8 cellular contexts compared by ENCODE assay signal in genomic region chr6:26031595-26032386, GRCh38. TPM values are rescaled to one million over a fixed set of nuclear protein-coding genes. Genes with fewer than 3 reads are reported as not detected.
A peak's percentile ranks its signal among the peaks of the same experiment; 100 is the strongest.
DNase-seq lines count a peak whose midpoint lies in the region; ATAC-seq, FAIRE-seq and TF ChIP-seq lines count a peak whose summit lies in the region.

No MANE protein-coding gene starts in this region.

- peak; percentile 78 to 79 for ATAC-seq in natural killer cell treated with Interleukin-12 subunit alpha and Interleukin-12 subunit beta and Interleukin-15 and Interleukin-18, amount 100 ng/mL, for 72 hours

- 2% methylated on average over 46 of the region's 46 CpGs for WGBS in thymus

- H3K36me3 Mint-ChIP-seq in natural killer cell treated with Interleukin-12 subunit alpha and Interleukin-12 subunit beta and Interleukin-15 and Interleukin-18, amount 100 ng/mL, for 72 hours: no peaks in the 10 kb centered on the region

- H3K4me1 Mint-ChIP-seq in natural killer cell treated with Interleukin-12 subunit alpha and Interleukin-12 subunit beta and Interleukin-15 and Interleukin-18, amount 100 ng/mL, for 72 hours (ENCODE audit: low read depth in 2 of 2): peaks cover 52 to 69% of the 10 kb centered on the region in 2 donors

- H3K36me3 ChIP-seq in H7 (replicated peaks; ENCODE audit: control insufficient read depth, insufficient read depth, low read length) (no peaks in the 10 kb centered on the region), thymus (ENCODE audit: control insufficient read depth, insufficient read depth) (no peaks in the 10 kb centered on the region)

- peak; percentile 99 for FAIRE-seq in G401.6 (lab: Jason Lieb, UNC)

- H3K9me3 ChIP-seq in thymus (ENCODE audit: control insufficient read depth): no peaks in the 10 kb centered on the region

- peak overlapping the region; percentile 95 for H3K4me3 Mint-ChIP-seq in natural killer cell treated with Interleukin-12 subunit alpha and Interleukin-12 subunit beta and Interleukin-15 and Interleukin-18, amount 100 ng/mL, for 72 hours

- no peaks in the 10 kb centered on the region for H3K9me3 Mint-ChIP-seq in natural killer cell treated with Interleukin-12 subunit alpha and Interleukin-12 subunit beta and Interleukin-15 and Interleukin-18, amount 100 ng/mL, for 72 hours

- peak overlapping the region; percentile 99 for H3K27ac Mint-ChIP-seq in natural killer cell treated with Interleukin-12 subunit alpha and Interleukin-12 subunit beta and Interleukin-15 and Interleukin-18, amount 100 ng/mL, for 72 hours

- H3K27me3 ChIP-seq in H7 (ENCODE audit: control insufficient read depth, insufficient read depth, low read length): no peaks in the 10 kb centered on the region
- H3K27me3 ChIP-seq in thymus (ENCODE audit: control insufficient read depth, insufficient read depth): no peaks in the 10 kb centered on the region

- peak; percentile 93 for DNase-seq in H7
- peak; percentile 95 for DNase-seq in LNCaP clone FGC (ENCODE audit: low read depth)
- DNase-seq in RPMI8226: peak; percentile 98
- DNase-seq in activated effector memory CD4-positive, alpha-beta T cell treated with anti-CD3 and anti-CD28 coated beads, Interleukin-2, amount 50 U/mL, for 16 hours: peak; percentile 93
- DNase-seq in fibroblast of the aortic adventitia (ENCODE audit: low read depth): peak; percentile 96
- peak; percentile 81 for DNase-seq in natural killer cell treated with Interleukin-12 subunit alpha and Interleukin-12 subunit beta and Interleukin-15 and Interleukin-18, amount 100 ng/mL, for 72 hours (ENCODE audit: low spot score)

- H3K27me3 Mint-ChIP-seq in natural killer cell treated with Interleukin-12 subunit alpha and Interleukin-12 subunit beta and Interleukin-15 and Interleukin-18, amount 100 ng/mL, for 72 hours: no peaks in the 10 kb centered on the region

- peak overlapping the region; percentile 92 for H3K27ac ChIP-seq in thymus (ENCODE audit: low read depth)

- H3K4me1 ChIP-seq in thymus (ENCODE audit: control insufficient read depth, insufficient read depth, low read length): peaks cover 22% of the 10 kb centered on the region

- peak; percentile 31; the same call in 1 of the 2 replicates for TF ChIP-seq CTCF in LNCaP clone FGC (IDR thresholded peaks at IDR 0.05; ENCODE audit: control insufficient read depth, extremely low read depth, insufficient read depth)
- peak; percentile 40 for TF ChIP-seq CTCF in fibroblast of the aortic adventitia (IDR thresholded peaks at IDR 0.05; ENCODE audit: insufficient read depth, low read length)

- H3K4me3 ChIP-seq in H7 (ENCODE audit: insufficient read depth, low read depth, low read length) (peak overlapping the region; percentile 68), LNCaP clone FGC (ENCODE audit: low read depth, low read length) (peak overlapping the region; percentile 68), fibroblast of the aortic adventitia (ENCODE audit: low read depth, low read length) (peak overlapping the region; percentile 66), thymus (ENCODE audit: low read length) (peak overlapping the region; percentile 58)

RNA-seq across cellular contexts. Expression of gene HFE, which starts 55.4 kb away (rescaled TPM):
- total RNA-seq in H7 (2014; rRNA removed; shearing (Covaris generic)): 0.38 and 0.81 TPM in 2 replicates
- 7.4 and 9.0 TPM in 2 replicates for total RNA-seq in fibroblast of the aortic adventitia (ENCODE audit: low replicate concordance)
- 1 to 10 TPM in 1 of 2 donors, under 1 TPM in 1; 0.62 to 1.5 TPM for total RNA-seq in natural killer cell treated with Interleukin-12 subunit alpha and Interleukin-12 subunit beta and Interleukin-15 and Interleukin-18, amount 100 ng/mL, for 72 hours
- 3.8 TPM for polyA plus RNA-seq in thymus

Comparison
In these comparisons a context has a peak if more than half of its experiments do, and no peak if none do; other contexts are left out.
1. Peak in every context shown above with its lines: DNase-seq, ATAC-seq, H3K4me3 ChIP-seq and H3K27ac ChIP-seq.